Comparison of ENCODE assay signal across 8 cellular contexts in the genomic region with DNA sequence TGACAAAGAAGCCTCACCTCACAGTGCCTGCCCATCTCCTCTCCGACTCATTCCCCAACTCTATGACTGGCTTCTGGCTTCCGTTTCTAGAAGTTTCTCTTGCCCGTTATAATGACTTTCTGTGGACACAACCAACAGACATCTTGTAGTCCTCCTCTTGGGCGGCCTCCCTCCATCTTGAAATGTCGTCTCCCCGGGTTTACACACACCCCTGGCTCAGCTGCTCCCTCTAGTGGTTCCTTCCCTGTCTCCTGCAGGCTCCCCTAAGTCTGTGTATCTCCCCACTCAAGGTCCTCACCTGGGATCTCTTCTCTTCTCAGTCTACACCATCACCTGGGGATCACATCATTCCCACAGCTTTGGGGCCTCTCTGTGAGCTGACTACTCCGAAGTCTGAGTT.
DNase-seq lines count a peak whose midpoint lies in the region; ATAC-seq and TF ChIP-seq lines count a peak whose summit lies in the region.

No MANE protein-coding gene starts in this region.

- H3K9me2 ChIP-seq in SU-DHL-6 (replicated peaks; ENCODE audit: insufficient read depth, low read length) = no peaks in the 10 kb centered on the region

- H3K27ac ChIP-seq in DND-41 (ENCODE audit: low read length) = no peak overlapping the region
- no peak overlapping the region for H3K27ac ChIP-seq in SU-DHL-6 (ENCODE audit: low read depth, low read length)

- H3K36me3 ChIP-seq in DND-41 (ENCODE audit: insufficient read depth, low read length) (no peaks in the 10 kb centered on the region), SU-DHL-6 (ENCODE audit: low read length) (no peaks in the 10 kb centered on the region)

- H3K4me2 ChIP-seq in DND-41 (ENCODE audit: insufficient read depth, low read length) (no peak overlapping the region), SU-DHL-6 (ENCODE audit: low read depth, low read length, poor library complexity, severe bottlenecking) (no peak overlapping the region)

- H2AFZ ChIP-seq in DND-41 (ENCODE audit: low read depth, low read length) (no peak overlapping the region), SU-DHL-6 (ENCODE audit: low read depth, low read length, severe bottlenecking) (no peak overlapping the region)

- H3K79me2 ChIP-seq in DND-41 (ENCODE audit: insufficient read depth, low read length) (no peaks in the 10 kb centered on the region), SU-DHL-6 (ENCODE audit: insufficient read depth, low read length) (no peaks in the 10 kb centered on the region)

- H3K9ac ChIP-seq in DND-41 (ENCODE audit: low read depth, low read length) = no peak overlapping the region
- H3K9ac ChIP-seq in SU-DHL-6 (ENCODE audit: low read length) = no peak overlapping the region

- TF ChIP-seq CTCF in DND-41 (IDR thresholded peaks at IDR 0.05; ENCODE audit: borderline replicate concordance, extremely low read depth, low read length, poor library complexity, severe bottlenecking) = peak; percentile 56
- TF ChIP-seq CTCF in SU-DHL-6 (IDR thresholded peaks at IDR 0.05; ENCODE audit: insufficient read depth, low read length, poor library complexity, severe bottlenecking) = peak; percentile 61

- DNase-seq in DND-41 (peak; percentile 31), iPS DF 19.7 (ENCODE audit: low read depth, low spot score) (peak; percentile 45), SW480 (ENCODE audit: low spot score) (no peak), NCI-H2196 (lab: John Stamatoyannopoulos, UW; ENCODE audit: unreplicated experiment) (no peak), AG20443 (ENCODE audit: low spot score) (no peak)

- H3K4me3 ChIP-seq in DND-41 (ENCODE audit: low read depth in 1 of 2, low read length in 2 of 2) = no peak overlapping the region
- H3K4me3 ChIP-seq in SU-DHL-6 (ENCODE audit: insufficient read depth, low read length, poor library complexity, severe bottlenecking) = no peak overlapping the region

- H3K9me3 ChIP-seq in DND-41 (ENCODE audit: insufficient read depth, low read length, severe bottlenecking) (no peaks in the 10 kb centered on the region), SU-DHL-6 (ENCODE audit: insufficient read depth, low read length) (no peaks in the 10 kb centered on the region)

- ATAC-seq in DND-41 (ENCODE audit: insufficient read depth, low read depth) (peak; percentile 49; the same call in 1 of the 3 replicates), GM19372 (IDR thresholded peaks at IDR 0.05; ENCODE audit: low read depth, unreplicated experiment) (peak; percentile 69), HG03354 (IDR thresholded peaks at IDR 0.05; ENCODE audit: poor library complexity, severe bottlenecking, unreplicated experiment) (peak; percentile 86)

- H3K27me3 ChIP-seq in DND-41 (ENCODE audit: insufficient read depth, low read length, poor library complexity) (no peaks in the 10 kb centered on the region), SU-DHL-6 (ENCODE audit: low read length) (no peaks in the 10 kb centered on the region)

- no peaks in the 10 kb centered on the region for H3K4me1 ChIP-seq in DND-41 (ENCODE audit: insufficient read depth, low read length)

- H3F3A ChIP-seq in SU-DHL-6 (ENCODE audit: insufficient read depth) = no peaks in the 10 kb centered on the region

- H4K20me1 ChIP-seq in DND-41 (ENCODE audit: insufficient read depth, low read length) (no peaks in the 10 kb centered on the region), SU-DHL-6 (ENCODE audit: low read depth, low read length) (no peaks in the 10 kb centered on the region)

Comparison
In these comparisons a context has a peak if more than half of its experiments do, and no peak if none do; other contexts are left out.
1. DNase-seq: peak in DND-41 (single experiment) and iPS DF 19.7 (single experiment); none in SW480 (single experiment), NCI-H2196 (single experiment) and AG20443 (single experiment).
2. Peak in every context shown above with its lines, with median percentiles within 50 percentile points of each other: ATAC-seq.